ENCODE assay signal across 9 cellular contexts in the genomic region with DNA sequence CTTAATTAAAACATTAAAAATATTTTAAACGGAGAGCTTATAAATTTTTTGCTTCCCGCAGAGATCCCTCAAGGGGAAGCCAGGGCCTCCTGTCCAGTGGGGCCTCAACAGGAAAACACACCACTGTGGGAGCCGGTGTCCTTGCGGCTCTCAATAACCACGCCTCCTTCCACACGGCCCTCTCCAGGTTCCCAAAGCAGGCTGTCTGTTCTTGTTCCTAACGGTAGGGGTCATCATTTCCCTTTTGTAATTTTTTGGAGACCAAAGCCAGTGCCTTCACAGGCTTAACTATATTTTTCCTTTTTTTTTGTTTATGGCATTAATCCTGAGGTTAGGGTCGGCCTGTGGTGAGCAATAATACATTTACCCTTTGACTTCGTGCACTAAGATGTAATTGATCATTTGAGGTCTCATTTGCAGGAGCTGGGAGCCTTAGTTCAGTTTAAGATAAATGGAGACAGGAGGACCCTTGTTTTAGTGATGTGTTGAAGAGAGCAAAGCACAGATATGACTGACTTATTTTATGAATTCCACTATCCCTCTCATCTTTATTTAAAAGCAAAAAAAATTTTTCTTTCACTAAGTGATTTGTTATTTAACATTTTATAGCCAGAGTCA.
DNase-seq lines count a peak whose midpoint lies in the region; ATAC-seq, FAIRE-seq and TF ChIP-seq lines count a peak whose summit lies in the region.
"Had no signal": no experiment of that assay in that cellular context is flagged by ENCODE, and none has a peak within 500 bp of the region (broad histone marks: within the 10 kb centered on the region; RNA-seq: fewer than 3 reads in every experiment).

No MANE protein-coding gene starts in this region.

- H4K91ac ChIP-seq in H1 (replicated peaks; ENCODE audit: insufficient read length, low read length): no peak overlapping the region

- CTCF ChIA-PET in A673 (lab: Charles Lee) (no interaction called here), H1 (lab: Charles Lee; ENCODE audit: partially characterized antibody) (interaction anchor here (0.5 to 2.7 kb wide), 36 partner anchors 8 to 1302 kb away, joined by 3 to 12 read pairs (median 4); no protein-coding TSS in a partner anchor)

- H4K20me1 ChIP-seq in H1 (replicated peaks in 1 of 2; ENCODE audit: control insufficient read depth in 1 of 2, insufficient read depth in 2 of 2, low read length in 2 of 2): no peaks in the 10 kb centered on the region

- H3K9ac ChIP-seq in H1 (replicated peaks in 1 of 4; ENCODE audit: extremely low read depth in 1 of 4, low read depth in 3 of 4, low read length in 3 of 4): no peak overlapping the region

- no peak overlapping the region for H3K23ac ChIP-seq in H1 (ENCODE audit: insufficient read length)

- H3K4ac ChIP-seq in H1 (replicated peaks; ENCODE audit: insufficient read length, low read depth, low read length): no peak overlapping the region

- H3K79me1 ChIP-seq in H1 (ENCODE audit: low read depth, low read length): no peaks in the 10 kb centered on the region

- H2BK12ac ChIP-seq in H1 (ENCODE audit: low read depth, low read length): no peak overlapping the region

- H3K27ac ChIP-seq in A673 (ENCODE audit: low read depth, low read length, poor library complexity, severe bottlenecking): no peak overlapping the region
- no peak overlapping the region for H3K27ac ChIP-seq in H1 (ENCODE audit: low read depth, low read length)
- no peak overlapping the region for H3K27ac ChIP-seq in transverse colon

- peak; percentile 75 for ATAC-seq in HG02642 (IDR thresholded peaks at IDR 0.05; ENCODE audit: poor library complexity, unreplicated experiment)
- peak; percentile 29 for ATAC-seq in memory B cell (ENCODE audit: low read depth)

- H3K4me1 Mint-ChIP-seq in memory B cell: peaks cover 3% of the 10 kb centered on the region
- H3K4me1 Mint-ChIP-seq: naive B cell had no signal

- DNase-seq in A673 (ENCODE audit: low spot score): peak; percentile 82
- DNase-seq in GM12864 (ENCODE audit: low read depth): peak; percentile 19
- peak; percentile 82 for DNase-seq in NCI-H1436 (lab: John Stamatoyannopoulos, UW)
- DNase-seq in SKM-1 treated with dmso at 0.1 percent for 144 hours (lab: John Stamatoyannopoulos, UW; ENCODE audit: unreplicated experiment): peak; percentile 61
- DNase-seq in H1 (ENCODE audit: low read depth in 1 of 2, low spot score in 2 of 2): peak in 1 of 2 experiments; percentile 53
- no peak for DNase-seq in memory B cell (ENCODE audit: low spot score in 2 of 2)
- DNase-seq in transverse colon: peak; percentile 18
- DNase-seq: naive B cell had no signal

- no peaks in the 10 kb centered on the region for H3K9me3 Mint-ChIP-seq in memory B cell
- H3K9me3 Mint-ChIP-seq: naive B cell had no signal

- no peak overlapping the region for H2BK20ac ChIP-seq in H1 (ENCODE audit: low read length)

- no peak overlapping the region for H2AFZ ChIP-seq in H1 (ENCODE audit: low read length)

- H3K4me3 ChIP-seq in A673 (ENCODE audit: low read depth, low read length, poor library complexity, severe bottlenecking): no peak overlapping the region
- H3K4me3 ChIP-seq in GM12864 (ENCODE audit: low read depth, low read length): no peak overlapping the region
- no peak overlapping the region for H3K4me3 ChIP-seq in H1 (ENCODE audit: extremely low read depth in 1 of 4, insufficient read depth in 2 of 4, low read depth in 3 of 4, low read length in 4 of 4)
- H3K4me3 ChIP-seq in transverse colon: no peak overlapping the region

- H3K56ac ChIP-seq in H1 (replicated peaks; ENCODE audit: insufficient read length, low read depth, low read length): no peak overlapping the region

- no TSS peak for BruUV-seq in A673 (replicated peaks; lab: Mats Ljungman, UMichigan)

- H3K9me3 ChIP-seq in A673 (ENCODE audit: low read depth, low read length, poor library complexity, severe bottlenecking) (no peaks in the 10 kb centered on the region), H1 (ENCODE audit: insufficient read depth in 2 of 2, low read depth in 1 of 2, low read length in 1 of 2) (no peaks in the 10 kb centered on the region), transverse colon (no peaks in the 10 kb centered on the region)

- peak; percentile 86 to 88 for TF ChIP-seq RAD21 in H1 (IDR thresholded peaks at IDR 0.05 in 1 of 2, conservative IDR thresholded peaks at IDR 0.05 in 1 of 2; ENCODE audit: low read depth in 2 of 2, low read length in 2 of 2)

- H3K36me3 Mint-ChIP-seq in memory B cell: no peaks in the 10 kb centered on the region
- H3K36me3 Mint-ChIP-seq: naive B cell had no signal

- WGBS in H1 (ENCODE audit: extremely low coverage in 1 of 2, insufficient coverage in 1 of 2, insufficient read length in 1 of 2, insufficient replicate concordance in 2 of 2, low coverage in 1 of 2, low lambda C conversion rate in 2 of 2, missing lambda C conversion rate in 1 of 2), 2 experiments: 10% methylated on average over 9 of the region's 9 CpGs; no CpG with 5 or more reads in 1 of the 2 experiments
- 0 to 1% methylated on average over 9 of the region's 9 CpGs for WGBS in transverse colon (ENCODE audit: low coverage in 1 of 2), 2 donors

- H3K18ac ChIP-seq in H1 (ENCODE audit: extremely low read depth, low read length): no peak overlapping the region

- no peak overlapping the region for H4K8ac ChIP-seq in H1 (ENCODE audit: extremely low read depth, insufficient read depth, low read length)

- H2AK5ac ChIP-seq in H1 (ENCODE audit: low read depth, low read length): no peak overlapping the region

- no peak overlapping the region for H3K4me3 Mint-ChIP-seq in memory B cell
- H3K4me3 Mint-ChIP-seq: naive B cell had no signal

- H3K27me3 Mint-ChIP-seq in memory B cell: peaks cover 12% of the 10 kb centered on the region

- TF ChIP-seq CTCF in A673 (conservative IDR thresholded peaks at IDR 0.05; ENCODE audit: low read depth, low read length) (peak; percentile 85), GM12864 (IDR thresholded peaks at IDR 0.05; ENCODE audit: low read depth, low read length, missing control alignments) (peak; percentile 72), H1 (IDR thresholded peaks at IDR 0.05; ENCODE audit: control extremely low read depth in 1 of 3, insufficient read depth in 1 of 3, low read depth in 1 of 3, low read length in 3 of 3) (peak; percentile 53 to 77 (median 68)), transverse colon (IDR thresholded peaks at IDR 0.05) (peak; percentile 57 to 72 (median 66))

- no peaks in the 10 kb centered on the region for H3K36me3 ChIP-seq in A673 (ENCODE audit: insufficient read depth, low read length, poor library complexity, severe bottlenecking)
- no peaks in the 10 kb centered on the region for H3K36me3 ChIP-seq in H1 (ENCODE audit: control insufficient read depth in 2 of 4, insufficient read depth in 4 of 4, low read length in 3 of 4)
- no peaks in the 10 kb centered on the region for H3K36me3 ChIP-seq in transverse colon

- H2BK120ac ChIP-seq in H1 (replicated peaks; ENCODE audit: low read depth, low read length): no peak overlapping the region

- H3K27ac Mint-ChIP-seq in memory B cell: no peak overlapping the region

- no peaks in the 10 kb centered on the region for H3K4me1 ChIP-seq in A673 (ENCODE audit: insufficient read depth, low read length, poor library complexity, severe bottlenecking)
- H3K4me1 ChIP-seq in H1 (replicated peaks in 1 of 4; ENCODE audit: control insufficient read depth in 3 of 4, insufficient read depth in 4 of 4, low read length in 3 of 4): no peaks in the 10 kb centered on the region
- no peaks in the 10 kb centered on the region for H3K4me1 ChIP-seq in transverse colon

- no peak overlapping the region for H3K4me2 ChIP-seq in H1 (ENCODE audit: insufficient read depth in 1 of 2, low read depth in 2 of 2, low read length in 2 of 2)

- H3K79me2 ChIP-seq in H1 (ENCODE audit: control insufficient read depth in 1 of 2, insufficient read depth in 2 of 2, low read length in 2 of 2): no peaks in the 10 kb centered on the region; a peak in 1 of 4 replicates

- no peak overlapping the region for H3K14ac ChIP-seq in H1 (ENCODE audit: insufficient read length)

- POLR2A ChIA-PET in A673 (lab: Charles Lee; ENCODE audit: low non-redundant PET): no interaction called here
- POLR2A ChIA-PET in H1 (lab: Charles Lee; ENCODE audit: partially characterized antibody): no interaction called here

- no peak overlapping the region for H4K5ac ChIP-seq in H1 (ENCODE audit: insufficient read length, low read depth, low read length)

- TF ChIP-seq POLR2A in H1 (IDR thresholded peaks at IDR 0.05; ENCODE audit: control extremely low read depth in 1 of 2, low read depth in 2 of 2, low read length in 2 of 2): no peak
- no peak for TF ChIP-seq POLR2A in transverse colon (IDR thresholded peaks at IDR 0.05)

- intact Hi-C loops in A673 (cut with micrococcal nuclease; ENCODE audit: unreplicated experiment): loop anchor here (1.0 to 10.0 kb wide), 2 partner anchors 497 to 663 kb away; no protein-coding TSS in a partner anchor
- intact Hi-C loops in transverse colon (cut with DNase I; ENCODE audit: low total_unique reads): loop anchor here (5.0 kb wide), 1 partner anchor 665 kb away; no protein-coding TSS in a partner anchor

- no peak for TF ChIP-seq EP300 in H1 (IDR thresholded peaks at IDR 0.05; ENCODE audit: borderline replicate concordance in 1 of 2, low read depth in 2 of 2, low read length in 2 of 2)
- TF ChIP-seq EP300 in transverse colon (IDR thresholded peaks at IDR 0.05; ENCODE audit: low read depth): no peak

- no peak overlapping the region for H2BK15ac ChIP-seq in H1 (ENCODE audit: low read length)

- FAIRE-seq in H1 (lab: Jason Lieb, UNC): peak; percentile 83

- H3K23me2 ChIP-seq in H1 (ENCODE audit: low read depth, low read length): no peaks in the 10 kb centered on the region; the same call in 1 of the 2 replicates

- peaks cover 27% of the 10 kb centered on the region for H3K27me3 ChIP-seq in A673 (replicated peaks; ENCODE audit: insufficient read depth, low read depth, low read length, poor library complexity)
- H3K27me3 ChIP-seq in H1 (replicated peaks in 1 of 4; ENCODE audit: control insufficient read depth in 3 of 4, extremely low read depth in 1 of 4, insufficient read depth in 3 of 4, low read length in 3 of 4): no peaks in the 10 kb centered on the region
- H3K27me3 ChIP-seq in transverse colon: no peaks in the 10 kb centered on the region

- H2BK5ac ChIP-seq in H1 (ENCODE audit: low read depth, low read length): no peak overlapping the region

- in situ Hi-C loops in transverse colon (cut with MboI; ENCODE audit: low pct_ligation_motif_present in 1 of 4, low pct_unique_long_range_greater_than_20kb in 1 of 4, low sequenced_read_pairs in 3 of 4): loop anchor here in 1 of 4 donors (10.0 kb wide), 1 partner anchor 667 kb away; no protein-coding TSS in a partner anchor

TF ChIP-seq in H1, 55 proteins besides CTCF, POLR2A, EP300 and RAD21 (continues in another document):
- TF ChIP-seq TEAD4 (IDR thresholded peaks at IDR 0.05; ENCODE audit: low read depth, low read length) (no peak), KDM1A (IDR thresholded peaks at IDR 0.05; ENCODE audit: borderline replicate concordance, low read length) (no peak), MAFK (IDR thresholded peaks at IDR 0.05; ENCODE audit: low read depth, low read length) (no peak), SP4 (IDR thresholded peaks at IDR 0.05; ENCODE audit: low read length) (no peak), NRF1 (IDR thresholded peaks at IDR 0.05; ENCODE audit: low read depth, low read length) (no peak)

Comparison
In these comparisons a context has a peak if more than half of its experiments do, and no peak if none do; other contexts are left out.
1. DNase-seq: peak in A673 (single experiment), GM12864 (single experiment), NCI-H1436 (single experiment), SKM-1 treated with dmso at 0.1 percent for 144 hours (single experiment) and transverse colon (single experiment); none in memory B cell (0 of 2).
2. Peak in every context shown above with its lines, with median percentiles within 50 percentile points of each other: CTCF ChIP-seq.